Comparison of ENCODE assay signal across 1 cellular context in the genomic region with DNA sequence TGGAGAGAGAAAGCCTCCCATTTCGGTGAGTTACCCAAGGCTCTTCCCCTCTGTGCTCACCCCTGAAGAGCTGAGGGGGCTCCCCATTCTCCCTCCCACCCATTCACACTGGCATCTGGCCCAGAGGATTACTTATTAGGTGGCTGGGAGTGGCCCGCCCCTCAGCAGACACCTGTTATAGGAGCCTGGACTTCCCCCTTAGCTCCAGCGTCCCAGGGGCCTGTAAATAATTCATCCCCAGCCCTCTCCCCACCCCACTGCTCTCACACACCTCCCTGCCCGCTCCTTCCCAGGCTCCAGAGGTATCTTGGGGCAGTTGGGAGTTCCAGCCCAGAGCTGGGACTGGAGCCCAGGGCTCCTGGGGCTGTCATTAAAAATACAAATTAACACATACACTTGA.
TF ChIP-seq lines count a peak whose summit lies in the region.

No MANE protein-coding gene starts in this region.

TF ChIP-seq in H1, 55 proteins besides CTCF, POLR2A, EP300 and RAD21:
- no peak for TF ChIP-seq CREB1 (IDR thresholded peaks at IDR 0.05)
- no peak for TF ChIP-seq TAF7 (optimal IDR thresholded peaks at IDR 0.05; ENCODE audit: borderline replicate concordance, low read depth, low read length)
- TF ChIP-seq GTF2F1 (IDR thresholded peaks at IDR 0.05; ENCODE audit: borderline replicate concordance, low read depth, low read length), result no peak
- no peak for TF ChIP-seq CHD1 (IDR thresholded peaks at IDR 0.05; ENCODE audit: low read depth, low read length)
- TF ChIP-seq KDM4A (IDR thresholded peaks at IDR 0.05; ENCODE audit: low read depth, low read length, severe bottlenecking), result no peak
- no peak for TF ChIP-seq SAP30 (IDR thresholded peaks at IDR 0.05; ENCODE audit: insufficient read depth, insufficient replicate concordance, low read length)
- no peak for TF ChIP-seq SP4 (IDR thresholded peaks at IDR 0.05; ENCODE audit: low read length)
- TF ChIP-seq CBX5 (IDR thresholded peaks at IDR 0.05; ENCODE audit: low read depth, low read length), result no peak
- no peak for TF ChIP-seq TAF1 (IDR thresholded peaks at IDR 0.05; ENCODE audit: low read depth, low read length)
- TF ChIP-seq, protein P1, sequence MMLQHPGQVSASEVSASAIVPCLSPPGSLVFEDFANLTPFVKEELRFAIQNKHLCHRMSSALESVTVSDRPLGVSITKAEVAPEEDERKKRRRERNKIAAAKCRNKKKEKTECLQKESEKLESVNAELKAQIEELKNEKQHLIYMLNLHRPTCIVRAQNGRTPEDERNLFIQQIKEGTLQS (IDR thresholded peaks at IDR 0.05; ENCODE audit: insufficient read depth, low read depth, low read length), result no peak
- no peak for TF ChIP-seq TEAD4 (IDR thresholded peaks at IDR 0.05; ENCODE audit: low read depth, low read length)
- no peak for TF ChIP-seq HDAC2 (IDR thresholded peaks at IDR 0.05; ENCODE audit: borderline replicate concordance in 1 of 2, low read depth in 2 of 2, low read length in 2 of 2)
- no peak for TF ChIP-seq HDAC6 (IDR thresholded peaks at IDR 0.05; ENCODE audit: low read depth, low read length)
- no peak for TF ChIP-seq TBP (IDR thresholded peaks at IDR 0.05; ENCODE audit: low read depth, low read length)
- TF ChIP-seq RBBP5 (IDR thresholded peaks at IDR 0.05; ENCODE audit: borderline replicate concordance, low read depth, low read length), result no peak
- no peak for TF ChIP-seq POU5F1 (IDR thresholded peaks at IDR 0.05; ENCODE audit: low read depth, low read length)
- TF ChIP-seq SUZ12 (IDR thresholded peaks at IDR 0.05; ENCODE audit: low read length), result no peak
- TF ChIP-seq, protein P2, sequence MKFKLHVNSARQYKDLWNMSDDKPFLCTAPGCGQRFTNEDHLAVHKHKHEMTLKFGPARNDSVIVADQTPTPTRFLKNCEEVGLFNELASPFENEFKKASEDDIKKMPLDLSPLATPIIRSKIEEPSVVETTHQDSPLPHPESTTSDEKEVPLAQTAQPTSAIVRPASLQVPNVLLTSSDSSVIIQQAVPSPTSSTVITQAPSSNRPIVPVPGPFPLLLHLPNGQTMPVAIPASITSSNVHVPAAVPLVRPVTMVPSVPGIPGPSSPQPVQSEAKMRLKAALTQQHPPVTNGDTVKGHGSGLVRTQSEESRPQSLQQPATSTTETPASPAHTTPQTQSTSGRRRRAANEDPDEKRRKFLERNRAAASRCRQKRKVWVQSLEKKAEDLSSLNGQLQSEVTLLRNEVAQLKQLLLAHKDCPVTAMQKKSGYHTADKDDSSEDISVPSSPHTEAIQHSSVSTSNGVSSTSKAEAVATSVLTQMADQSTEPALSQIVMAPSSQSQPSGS (IDR thresholded peaks at IDR 0.05; ENCODE audit: low read length), result no peak
- TF ChIP-seq NANOG (IDR thresholded peaks at IDR 0.05; ENCODE audit: insufficient read depth, low read depth, low read length, poor library complexity, severe bottlenecking), result no peak
